Comparison of ENCODE assay signal across 8 cellular contexts in the genomic region with DNA sequence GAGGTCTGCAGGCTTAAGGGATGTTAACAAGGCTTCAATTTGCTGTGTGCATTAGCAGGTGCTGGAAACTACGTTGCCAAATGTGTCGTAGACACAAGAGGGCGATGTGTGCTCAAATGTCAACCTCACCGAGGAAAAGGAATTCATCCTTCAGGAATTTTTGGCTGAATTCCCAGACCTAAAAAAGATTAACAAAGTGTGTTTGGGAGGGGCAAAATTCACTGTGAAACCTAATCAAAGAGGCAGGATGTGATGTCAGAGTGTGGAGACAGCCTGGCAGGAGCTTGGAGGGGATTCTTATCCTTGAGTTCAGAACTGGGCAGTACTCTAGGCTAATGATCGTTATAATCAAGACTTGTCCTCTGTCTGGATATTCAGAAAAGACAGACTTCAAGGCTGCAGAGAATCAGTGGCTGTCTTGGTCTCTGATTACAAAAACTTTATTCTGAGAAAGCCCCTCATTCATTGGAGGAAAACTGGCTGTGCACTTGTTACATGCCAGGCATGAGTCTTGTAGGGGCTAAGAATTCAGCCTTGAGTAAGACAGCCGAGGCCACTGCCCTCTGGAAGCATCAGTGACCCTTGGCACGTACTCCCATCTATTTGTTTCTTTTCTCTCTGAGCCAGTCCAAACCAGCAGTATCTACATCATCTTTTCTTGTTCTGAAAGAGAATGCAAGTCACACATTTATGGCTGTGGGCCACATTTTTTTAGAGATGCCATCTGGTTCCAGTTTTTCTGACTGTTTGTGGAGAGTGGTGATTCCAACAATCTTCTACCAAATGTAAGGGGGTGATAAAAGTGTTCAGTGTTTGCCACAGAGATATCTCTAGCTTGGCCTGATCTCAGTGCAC. TPM values are rescaled to one million over a fixed set of nuclear protein-coding genes. Genes with fewer than 3 reads are reported as not detected.
DNase-seq lines count a peak whose midpoint lies in the region; ATAC-seq and TF ChIP-seq lines count a peak whose summit lies in the region.

No MANE protein-coding gene starts in this region.

- no peaks in the 10 kb centered on the region for H4K20me1 ChIP-seq in fibroblast of lung (ENCODE audit: control insufficient read depth, extremely low read depth, insufficient read depth, low read length)

- peak overlapping the region; percentile 57 to 90 (median 77) for H3K27ac Mint-ChIP-seq in naive B cell

- no peak overlapping the region for H3K4me3 Mint-ChIP-seq in naive B cell

- peak overlapping the region; percentile 11 for H2AFZ ChIP-seq in fibroblast of lung (ENCODE audit: low read length)

- H3K36me3 ChIP-seq in fibroblast of lung (ENCODE audit: control insufficient read depth, insufficient read depth, low read length), result no peaks in the 10 kb centered on the region

- DNase-seq in DMS153 (lab: John Stamatoyannopoulos, UW), result peak; percentile 82
- DNase-seq in NCI-H1105 treated with DMSO at 0.1 percent for 48 hours (lab: John Stamatoyannopoulos, UW), result peak; percentile 90
- peak; percentile 62 for DNase-seq in T1000 (lab: John Stamatoyannopoulos, UW)
- DNase-seq in fibroblast of lung (ENCODE audit: low read depth in 2 of 2), result peak; percentile 97 to 98
- no peak for DNase-seq in naive B cell
- DNase-seq in effector CD4-positive, alpha-beta T cell, result no peak

- no peaks in the 10 kb centered on the region for H3K79me2 ChIP-seq in fibroblast of lung (ENCODE audit: control insufficient read depth, insufficient read depth, low read length)

- peak overlapping the region; percentile 34 for H3K4me2 ChIP-seq in fibroblast of lung (ENCODE audit: extremely low read depth, insufficient read depth, low read length)

- H3K27ac ChIP-seq in fibroblast of lung (ENCODE audit: insufficient read depth, low read length), result peak overlapping the region; percentile 90

- no peak overlapping the region for H3K9ac ChIP-seq in fibroblast of lung (ENCODE audit: insufficient read depth, low read length)

- H3K4me3 ChIP-seq in fibroblast of lung (replicated peaks in 1 of 4; ENCODE audit: control extremely low read depth in 1 of 4, insufficient read depth in 1 of 4, low read depth in 3 of 4, low read length in 4 of 4), result no peak overlapping the region

- peak; percentile 64 to 81 for TF ChIP-seq CTCF in fibroblast of lung (conservative IDR thresholded peaks at IDR 0.05 in 1 of 2, IDR thresholded peaks at IDR 0.05 in 1 of 2; ENCODE audit: low read depth in 1 of 2, low read length in 2 of 2)

- peaks cover 36 to 44% (median 37%) of the 10 kb centered on the region in 3 donors for H3K4me1 Mint-ChIP-seq in naive B cell

- no peaks in the 10 kb centered on the region for H3K9me3 ChIP-seq in fibroblast of lung (ENCODE audit: control insufficient read depth, insufficient read depth, low read depth, low read length)

- no peaks in the 10 kb centered on the region for H3K27me3 ChIP-seq in fibroblast of lung (ENCODE audit: control insufficient read depth, insufficient read depth, low read length)

- peak; percentile 61 for ATAC-seq in GM21825 (IDR thresholded peaks at IDR 0.05; ENCODE audit: unreplicated experiment)
- ATAC-seq in naive B cell (ENCODE audit: low read depth in 2 of 2), result no peak
- no peak for ATAC-seq in GM18861 (IDR thresholded peaks at IDR 0.05; ENCODE audit: unreplicated experiment)

- H3K9me3 Mint-ChIP-seq in naive B cell, result no peaks in the 10 kb centered on the region

- peaks cover 0 to 4% (median 0%) of the 10 kb centered on the region in 3 donors for H3K27me3 Mint-ChIP-seq in naive B cell

- no peaks in the 10 kb centered on the region for H3K4me1 ChIP-seq in fibroblast of lung (ENCODE audit: control insufficient read depth, extremely low read depth, insufficient read depth, low read length)

- H3K36me3 Mint-ChIP-seq in naive B cell, result no peaks in the 10 kb centered on the region

RNA-seq across cellular contexts. Expression of gene SCYGR1, which starts 18.7 kb away (rescaled TPM):
- not detected in 2 replicates for total RNA-seq in fibroblast of lung
- polyA plus RNA-seq in fibroblast of lung, result not detected in 2 replicates
- polyA plus RNA-seq in fibroblast of lung (2012), result not detected in 2 replicates
- polyA minus RNA-seq in fibroblast of lung (ENCODE audit: low replicate concordance), result not detected in 2 replicates
- polyA plus RNA-seq in naive B cell (ENCODE audit: low read depth in 6 of 6), result not detected

RNA-seq across cellular contexts. Expression of gene TM4SF20, which starts 27.3 kb away (rescaled TPM):
- total RNA-seq in fibroblast of lung, result not detected in 2 replicates
- polyA plus RNA-seq in fibroblast of lung, result 1.3 TPM in 1 of 2 replicates, not detected in the other
- 1.1 TPM in 1 of 2 replicates, not detected in the other for polyA plus RNA-seq in fibroblast of lung (2012)
- not detected in 2 replicates for polyA minus RNA-seq in fibroblast of lung (ENCODE audit: low replicate concordance)
- under 1 TPM in 1 of 6 donors, not detected in 5; 0.10 TPM for polyA plus RNA-seq in naive B cell (ENCODE audit: low read depth in 6 of 6)

Comparison
In these comparisons a context has a peak if more than half of its experiments do, and no peak if none do; other contexts are left out.
1. DNase-seq: peak in DMS153 (single experiment), NCI-H1105 treated with DMSO at 0.1 percent for 48 hours (single experiment), T1000 (single experiment) and fibroblast of lung (2 of 2); none in naive B cell (single experiment) and effector CD4-positive, alpha-beta T cell (single experiment).